In the genomic region with DNA sequence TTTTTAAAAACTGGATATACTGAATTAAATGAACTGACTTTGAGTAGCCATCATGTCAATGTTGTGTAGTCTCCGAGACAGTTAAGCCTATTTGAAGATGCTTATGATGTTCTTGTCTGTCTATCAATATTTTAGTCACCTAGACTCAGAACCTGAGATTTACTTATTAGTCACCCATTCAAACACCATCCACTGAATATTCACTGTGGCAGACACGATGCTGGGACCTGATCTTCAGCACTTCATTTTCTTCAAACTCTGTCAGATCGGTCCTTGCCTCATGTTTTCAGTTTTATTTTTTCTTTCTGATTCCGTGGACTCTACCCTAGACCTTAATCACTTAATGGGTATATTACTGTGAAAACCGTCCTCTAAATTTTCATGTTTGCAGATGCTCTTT, we compare ENCODE assay signal across 15 cellular contexts.
DNase-seq lines count a peak whose midpoint lies in the region; ATAC-seq and TF ChIP-seq lines count a peak whose summit lies in the region.
"Had no signal": no experiment of that assay in that cellular context is flagged by ENCODE, and none has a peak within 500 bp of the region (broad histone marks: within the 10 kb centered on the region; RNA-seq: fewer than 3 reads in every experiment).

No MANE protein-coding gene starts in this region.

- H3K4me2 ChIP-seq in OCI-LY3 (ENCODE audit: low read length): peak overlapping the region; percentile 28; the same call in 1 of the 2 replicates
- H3K4me2 ChIP-seq: BLaER1 treated with 17β-estradiol and CSF1 and Interleukin-3, amounts not matched to agents 10 nM and 100 nM had no signal

- no peak overlapping the region for H3K27ac Mint-ChIP-seq in activated T-cell treated with anti-CD3 and anti-CD28 coated beads, Interleukin-2, amount 50 U/mL, for 72 hours
- no peak overlapping the region for H3K27ac Mint-ChIP-seq in stimulated activated effector memory CD8-positive, alpha-beta T cell treated with anti-CD3 and anti-CD28 coated beads, Interleukin-12 subunit alpha, Interleukin-12 subunit beta, amount 100 ng/mL, for 72 hours
- H3K27ac Mint-ChIP-seq in HFFc6: no peak overlapping the region
- H3K27ac Mint-ChIP-seq: B cell; CD8-positive, alpha-beta T cell; H9; IgD-negative memory B cell had no signal

- ATAC-seq in activated T-cell treated with anti-CD3 and anti-CD28 coated beads, Interleukin-2, amount 50 U/mL, for 72 hours (replicated peaks in 1 of 2): peak; percentile 29 to 67
- ATAC-seq in stimulated activated effector memory CD8-positive, alpha-beta T cell treated with anti-CD3 and anti-CD28 coated beads, Interleukin-12 subunit alpha, Interleukin-12 subunit beta, amount 100 ng/mL, for 72 hours: peak; percentile 76
- ATAC-seq: CD8-positive, alpha-beta T cell; HepG2 had no signal

- no peak overlapping the region for H3K4me3 Mint-ChIP-seq in activated T-cell treated with anti-CD3 and anti-CD28 coated beads, Interleukin-2, amount 50 U/mL, for 72 hours
- no peak overlapping the region for H3K4me3 Mint-ChIP-seq in stimulated activated effector memory CD8-positive, alpha-beta T cell treated with anti-CD3 and anti-CD28 coated beads, Interleukin-12 subunit alpha, Interleukin-12 subunit beta, amount 100 ng/mL, for 72 hours
- H3K4me3 Mint-ChIP-seq in HFFc6: no peak overlapping the region
- H3K4me3 Mint-ChIP-seq: B cell; CD8-positive, alpha-beta T cell; H9; IgD-negative memory B cell had no signal

- no peaks in the 10 kb centered on the region for H3K79me2 ChIP-seq in OCI-LY3 (ENCODE audit: low read length)

- no peaks in the 10 kb centered on the region for H3K36me3 ChIP-seq in OCI-LY3 (replicated peaks; ENCODE audit: low read depth, low read length)
- H3K36me3 ChIP-seq: BLaER1 treated with 17β-estradiol and CSF1 and Interleukin-3, amounts not matched to agents 10 nM and 100 nM had no signal

- H2AFZ ChIP-seq in OCI-LY3 (ENCODE audit: low read depth, low read length): no peak overlapping the region

- DNase-seq in activated T-cell treated with anti-CD3 and anti-CD28 coated beads, Interleukin-2, amount 50 U/mL, for 72 hours: peak in 1 of 2 donors; percentile 3
- no peak for DNase-seq in activated T-cell treated with anti-CD3 and anti-CD28 coated beads, Interleukin-2, amount 50 U/mL, for 1 hour
- no peak for DNase-seq in stimulated activated effector memory CD8-positive, alpha-beta T cell treated with anti-CD3 and anti-CD28 coated beads, Interleukin-12 subunit alpha, Interleukin-12 subunit beta, amount 100 ng/mL, for 72 hours (ENCODE audit: low spot score in 2 of 2)
- DNase-seq in islet precursor cell: no peak
- no peak for DNase-seq in HFFc6
- DNase-seq: Calu3; CD8-positive, alpha-beta T cell; DMS79 treated with DMSO at 0.1 percent for 48 hours; EL; H9 had no signal

- TF ChIP-seq CTCF in OCI-LY3 (IDR thresholded peaks at IDR 0.05; ENCODE audit: low read depth, low read length) (no peak), HFFc6 (IDR thresholded peaks at IDR 0.05) (no peak)

- no peak overlapping the region for H3K27ac ChIP-seq in OCI-LY3 (ENCODE audit: low read length)
- H3K27ac ChIP-seq: BLaER1 treated with 17β-estradiol and CSF1 and Interleukin-3, amounts not matched to agents 10 nM and 100 nM had no signal

- H3K4me1 ChIP-seq in OCI-LY3 (ENCODE audit: low read length): peaks cover 22% of the 10 kb centered on the region
- H3K4me1 ChIP-seq: BLaER1 treated with 17β-estradiol and CSF1 and Interleukin-3, amounts not matched to agents 10 nM and 100 nM had no signal

- H3K36me3 Mint-ChIP-seq in activated T-cell treated with anti-CD3 and anti-CD28 coated beads, Interleukin-2, amount 50 U/mL, for 72 hours (ENCODE audit: insufficient read depth in 2 of 2): no peaks in the 10 kb centered on the region
- H3K36me3 Mint-ChIP-seq in stimulated activated effector memory CD8-positive, alpha-beta T cell treated with anti-CD3 and anti-CD28 coated beads, Interleukin-12 subunit alpha, Interleukin-12 subunit beta, amount 100 ng/mL, for 72 hours: no peaks in the 10 kb centered on the region
- H3K36me3 Mint-ChIP-seq in HFFc6 (ENCODE audit: low read depth): no peaks in the 10 kb centered on the region
- H3K36me3 Mint-ChIP-seq: CD8-positive, alpha-beta T cell; IgD-negative memory B cell had no signal

- no peak overlapping the region for H3K9ac ChIP-seq in OCI-LY3 (ENCODE audit: low read length)
- H3K9ac ChIP-seq: BLaER1 treated with 17β-estradiol and CSF1 and Interleukin-3, amounts not matched to agents 10 nM and 100 nM had no signal

- no peaks in the 10 kb centered on the region for H3K4me1 Mint-ChIP-seq in activated T-cell treated with anti-CD3 and anti-CD28 coated beads, Interleukin-2, amount 50 U/mL, for 72 hours (ENCODE audit: low read depth)
- no peaks in the 10 kb centered on the region for H3K4me1 Mint-ChIP-seq in stimulated activated effector memory CD8-positive, alpha-beta T cell treated with anti-CD3 and anti-CD28 coated beads, Interleukin-12 subunit alpha, Interleukin-12 subunit beta, amount 100 ng/mL, for 72 hours
- H3K4me1 Mint-ChIP-seq in HFFc6 (ENCODE audit: low read depth): peaks cover 34% of the 10 kb centered on the region
- H3K4me1 Mint-ChIP-seq: B cell had no signal

- no peaks in the 10 kb centered on the region for H3K27me3 ChIP-seq in OCI-LY3 (ENCODE audit: low read depth, low read length)
- H3K27me3 ChIP-seq: BLaER1 treated with 17β-estradiol and CSF1 and Interleukin-3, amounts not matched to agents 10 nM and 100 nM had no signal

- H3K27me3 Mint-ChIP-seq in activated T-cell treated with anti-CD3 and anti-CD28 coated beads, Interleukin-2, amount 50 U/mL, for 72 hours (ENCODE audit: low read depth): peaks cover 44% of the 10 kb centered on the region
- no peaks in the 10 kb centered on the region for H3K27me3 Mint-ChIP-seq in HFFc6 (ENCODE audit: insufficient read depth)
- H3K27me3 Mint-ChIP-seq: IgD-negative memory B cell had no signal

- no peaks in the 10 kb centered on the region for H4K20me1 ChIP-seq in OCI-LY3 (ENCODE audit: insufficient read depth, low read length)
- H4K20me1 ChIP-seq: BLaER1 treated with 17β-estradiol and CSF1 and Interleukin-3, amounts not matched to agents 10 nM and 100 nM had no signal

- no peaks in the 10 kb centered on the region for H3K9me3 ChIP-seq in OCI-LY3 (ENCODE audit: insufficient read depth, low read length)
- H3K9me3 ChIP-seq: BLaER1 treated with 17β-estradiol and CSF1 and Interleukin-3, amounts not matched to agents 10 nM and 100 nM had no signal

- H3K9me3 Mint-ChIP-seq in activated T-cell treated with anti-CD3 and anti-CD28 coated beads, Interleukin-2, amount 50 U/mL, for 72 hours: no peaks in the 10 kb centered on the region
- no peaks in the 10 kb centered on the region for H3K9me3 Mint-ChIP-seq in stimulated activated effector memory CD8-positive, alpha-beta T cell treated with anti-CD3 and anti-CD28 coated beads, Interleukin-12 subunit alpha, Interleukin-12 subunit beta, amount 100 ng/mL, for 72 hours
- no peaks in the 10 kb centered on the region for H3K9me3 Mint-ChIP-seq in HFFc6
- H3K9me3 Mint-ChIP-seq: CD8-positive, alpha-beta T cell; H9; IgD-negative memory B cell had no signal

- H3K4me3 ChIP-seq in OCI-LY3 (ENCODE audit: low read length): no peak overlapping the region
- H3K4me3 ChIP-seq: BLaER1 treated with 17β-estradiol and CSF1 and Interleukin-3, amounts not matched to agents 10 nM and 100 nM had no signal
